In the genomic region with DNA sequence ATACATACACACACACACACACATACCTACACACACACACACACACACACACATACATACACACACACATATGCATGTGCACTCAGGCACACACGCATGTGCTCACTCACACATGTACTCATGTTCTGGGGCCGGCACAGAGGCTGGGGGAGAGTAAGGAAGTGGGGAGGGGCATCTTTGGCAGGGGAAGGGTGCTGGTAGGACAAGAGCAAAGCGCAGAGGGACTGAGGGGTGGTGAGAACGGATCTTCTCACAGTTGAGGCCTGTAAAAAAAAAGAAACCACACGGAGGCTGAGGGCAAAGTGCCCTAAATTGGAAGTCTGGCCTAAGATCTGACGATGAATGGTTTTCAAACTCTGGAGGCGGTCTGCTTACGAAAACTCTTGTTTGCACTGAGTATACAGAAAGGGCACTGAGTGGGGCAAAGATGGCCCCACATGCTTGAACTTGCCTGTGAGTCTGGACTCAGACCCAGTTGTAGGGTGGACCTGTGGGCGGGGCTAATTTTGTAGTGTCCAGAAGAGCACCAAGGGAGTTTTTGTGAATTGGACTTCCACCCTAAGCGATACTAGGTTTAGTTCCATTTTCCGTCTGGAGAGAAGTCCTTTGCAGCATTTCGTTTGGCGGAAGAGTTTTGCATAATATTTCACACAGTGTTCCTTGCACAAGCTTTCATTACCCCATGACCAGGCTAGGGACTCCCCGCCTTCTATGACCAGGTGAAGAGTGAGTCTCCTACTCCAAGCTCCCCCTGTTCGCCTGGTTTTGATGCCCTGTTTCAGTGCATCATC, we compare ENCODE assay signal across 8 cellular contexts.
DNase-seq lines count a peak whose midpoint lies in the region; ATAC-seq and TF ChIP-seq lines count a peak whose summit lies in the region.

No MANE protein-coding gene starts in this region.

- no peak for TF ChIP-seq CTCF in RWPE2 (IDR thresholded peaks at IDR 0.05; ENCODE audit: poor library complexity, severe bottlenecking)

- H3K36me3 ChIP-seq in RWPE2 (ENCODE audit: low read depth): no peaks in the 10 kb centered on the region
- no peaks in the 10 kb centered on the region for H3K36me3 ChIP-seq in neuronal stem cell (replicated peaks in 1 of 2; ENCODE audit: control insufficient read depth in 2 of 2, insufficient read depth in 2 of 2, low read length in 2 of 2)

- no peak overlapping the region for H4K8ac ChIP-seq in neuronal stem cell (ENCODE audit: low read depth, low read length)

- H2BK5ac ChIP-seq in neuronal stem cell (ENCODE audit: low read length): no peak overlapping the region

- H2BK15ac ChIP-seq in neuronal stem cell (ENCODE audit: low read length): no peak overlapping the region

- H3K18ac ChIP-seq in neuronal stem cell (ENCODE audit: low read length): no peak overlapping the region

- no peak overlapping the region for H2BK120ac ChIP-seq in neuronal stem cell (ENCODE audit: low read depth, low read length)

- ATAC-seq in GM18868 (IDR thresholded peaks at IDR 0.05; ENCODE audit: unreplicated experiment) (peak; percentile 75), HG02588 (IDR thresholded peaks at IDR 0.05; ENCODE audit: unreplicated experiment) (peak; percentile 85), RWPE2 (ENCODE audit: low read depth) (peak; percentile 22; the same call in 1 of the 3 replicates), HG03521 (IDR thresholded peaks at IDR 0.05; ENCODE audit: unreplicated experiment) (no peak)

- H3K79me1 ChIP-seq in neuronal stem cell (ENCODE audit: low read depth, low read length): no peaks in the 10 kb centered on the region

- H2AK5ac ChIP-seq in neuronal stem cell (ENCODE audit: low read depth, low read length): no peak overlapping the region

- no peak overlapping the region for H3K4me2 ChIP-seq in neuronal stem cell (ENCODE audit: insufficient read depth, low read length, poor library complexity, severe bottlenecking)

- no peak overlapping the region for H3K9ac ChIP-seq in neuronal stem cell (ENCODE audit: low read depth, low read length, poor library complexity)

- no peaks in the 10 kb centered on the region for H3K9me3 ChIP-seq in RWPE2 (ENCODE audit: severe bottlenecking)
- peaks cover 0 to under 1% of the 10 kb centered on the region in 2 donors for H3K9me3 ChIP-seq in neuronal stem cell (replicated peaks in 1 of 2; ENCODE audit: control insufficient read depth in 2 of 2, insufficient read depth in 1 of 2, low read depth in 1 of 2, low read length in 2 of 2)

- H2BK12ac ChIP-seq in neuronal stem cell (ENCODE audit: low read length): no peak overlapping the region

- WGBS in neuronal stem cell (ENCODE audit: extremely low coverage in 2 of 2, insufficient read length in 2 of 2, insufficient replicate concordance in 1 of 2), 2 donors: no CpG with 5 or more reads among the region's 15 CpGs

- no peak overlapping the region for H2AFZ ChIP-seq in neuronal stem cell (ENCODE audit: low read length)

- H3K27ac ChIP-seq in RWPE2 (ENCODE audit: poor library complexity, severe bottlenecking) (no peak overlapping the region), neuronal stem cell (replicated peaks; ENCODE audit: low read length) (no peak overlapping the region)

- H3K4me1 ChIP-seq in RWPE2 (ENCODE audit: insufficient read depth, poor library complexity, severe bottlenecking) (peaks cover 11% of the 10 kb centered on the region), neuronal stem cell (ENCODE audit: control insufficient read depth in 2 of 2, insufficient read depth in 1 of 2, low read depth in 1 of 2, low read length in 2 of 2) (peaks cover 0 to 5% of the 10 kb centered on the region in 2 donors)

- H3K4ac ChIP-seq in neuronal stem cell (ENCODE audit: low read length): no peak overlapping the region

- no peak overlapping the region for H4K91ac ChIP-seq in neuronal stem cell (ENCODE audit: low read depth, low read length, poor library complexity)

- H3K27me3 ChIP-seq in RWPE2 (ENCODE audit: insufficient read depth, poor library complexity, severe bottlenecking): no peaks in the 10 kb centered on the region
- H3K27me3 ChIP-seq in neuronal stem cell (ENCODE audit: control insufficient read depth in 3 of 3, insufficient read depth in 3 of 3, low read depth in 1 of 3, low read length in 3 of 3): peaks cover 0 to 7% (median 0%) of the 10 kb centered on the region in 3 experiments

- H3K4me3 ChIP-seq in RWPE2 (ENCODE audit: severe bottlenecking) (no peak overlapping the region), neuronal stem cell (ENCODE audit: low read length in 2 of 2) (no peak overlapping the region)

- DNase-seq in RWPE2 (ENCODE audit: low spot score) (no peak), neuronal stem cell (ENCODE audit: low spot score) (no peak), nucleus accumbens (lab: John Stamatoyannopoulos, UW) (no peak), T-helper 1 cell (no peak)
- no peak for DNase-seq in stimulated activated CD4-positive, alpha-beta T cell treated with anti-CD3 and anti-CD28 coated beads, Interleukin-4, amount 100 ng/mL, for 4 hours

- peak overlapping the region; percentile 48 for H3K23ac ChIP-seq in neuronal stem cell (ENCODE audit: low read depth, low read length, poor library complexity)

- H3K14ac ChIP-seq in neuronal stem cell (ENCODE audit: low read length): no peak overlapping the region
